10 cellular contexts compared by ENCODE assay signal in genomic region chr19:40219721-40220276, GRCh38. TPM values are rescaled to one million over a fixed set of nuclear protein-coding genes. Genes with fewer than 3 reads are reported as not detected.
DNase-seq lines count a peak whose midpoint lies in the region; ATAC-seq lines count a peak whose summit lies in the region.
"Had no signal": no experiment of that assay in that cellular context is flagged by ENCODE, and none has a peak within 500 bp of the region (broad histone marks: within the 10 kb centered on the region; RNA-seq: fewer than 3 reads in every experiment).

No MANE protein-coding gene starts in this region.

- 36 to 38% methylated on average over 8 of the region's 8 CpGs for WGBS in aorta, 2 donors

- peaks cover 62% of the 10 kb centered on the region for H3K27me3 Mint-ChIP-seq in activated T-cell treated with anti-CD3 and anti-CD28 coated beads, Interleukin-2, amount 50 U/mL, for 72 hours (ENCODE audit: low read depth)
- H3K27me3 Mint-ChIP-seq in activated T-cell treated with anti-CD3 and anti-CD28 coated beads, Interleukin-2, amount 50 U/mL, for 24 hours = peaks cover 80% of the 10 kb centered on the region

- intact Hi-C loops in aorta (cut with DNase I) = loop anchor here in 1 of 2 donors (5.0 kb wide), 1 partner anchor 372 kb away; the partner anchor contains the start of gene FBL

- H3K36me3 ChIP-seq in aorta (ENCODE audit: control insufficient read depth in 1 of 2, insufficient read depth in 2 of 2, low read length in 1 of 2) = no peaks in the 10 kb centered on the region

- H3K9me3 ChIP-seq in aorta (ENCODE audit: control insufficient read depth, low read length) = no peaks in the 10 kb centered on the region

- H3K4me3 ChIP-seq in aorta (ENCODE audit: low read length in 2 of 2) = no peak overlapping the region

- H3K4me1 Mint-ChIP-seq in activated T-cell treated with anti-CD3 and anti-CD28 coated beads, Interleukin-2, amount 50 U/mL, for 72 hours (ENCODE audit: low read depth) = peaks cover 27% of the 10 kb centered on the region
- H3K4me1 Mint-ChIP-seq in activated T-cell treated with anti-CD3 and anti-CD28 coated beads, Interleukin-2, amount 50 U/mL, for 24 hours (ENCODE audit: low read depth) = peaks cover 22% of the 10 kb centered on the region

- peaks cover 3% of the 10 kb centered on the region in 2 donors for H3K9me3 Mint-ChIP-seq in activated T-cell treated with anti-CD3 and anti-CD28 coated beads, Interleukin-2, amount 50 U/mL, for 72 hours
- H3K9me3 Mint-ChIP-seq in activated T-cell treated with anti-CD3 and anti-CD28 coated beads, Interleukin-2, amount 50 U/mL, for 24 hours = peaks cover 3% of the 10 kb centered on the region

- H3K27ac Mint-ChIP-seq in activated T-cell treated with anti-CD3 and anti-CD28 coated beads, Interleukin-2, amount 50 U/mL, for 72 hours = no peak overlapping the region
- H3K27ac Mint-ChIP-seq in activated T-cell treated with anti-CD3 and anti-CD28 coated beads, Interleukin-2, amount 50 U/mL, for 24 hours = no peak overlapping the region
- H3K27ac Mint-ChIP-seq: CD4-positive, CD25-positive, alpha-beta regulatory T cell had no signal

- H3K27me3 ChIP-seq in aorta (ENCODE audit: control insufficient read depth in 1 of 2, insufficient read depth in 2 of 2, low read length in 1 of 2) = no peaks in the 10 kb centered on the region

- H3K27ac ChIP-seq in epithelial cell of prostate (peak overlapping the region; percentile 42), aorta (ENCODE audit: low read depth in 1 of 2, low read length in 2 of 2) (no peak overlapping the region)

- peak; percentile 32 to 33 for ATAC-seq in activated T-cell treated with anti-CD3 and anti-CD28 coated beads, Interleukin-2, amount 50 U/mL, for 72 hours (replicated peaks in 1 of 2)
- ATAC-seq in aorta (ENCODE audit: low FRiP score) (no peak), HG02981 (IDR thresholded peaks at IDR 0.05; ENCODE audit: unreplicated experiment) (no peak)

- no peak overlapping the region for H3K4me3 Mint-ChIP-seq in activated T-cell treated with anti-CD3 and anti-CD28 coated beads, Interleukin-2, amount 50 U/mL, for 72 hours
- H3K4me3 Mint-ChIP-seq in activated T-cell treated with anti-CD3 and anti-CD28 coated beads, Interleukin-2, amount 50 U/mL, for 24 hours = no peak overlapping the region

- H3K36me3 Mint-ChIP-seq in activated T-cell treated with anti-CD3 and anti-CD28 coated beads, Interleukin-2, amount 50 U/mL, for 72 hours (ENCODE audit: insufficient read depth in 2 of 2) = peaks cover 3% of the 10 kb centered on the region in 2 donors
- H3K36me3 Mint-ChIP-seq in activated T-cell treated with anti-CD3 and anti-CD28 coated beads, Interleukin-2, amount 50 U/mL, for 24 hours (ENCODE audit: low read depth) = no peaks in the 10 kb centered on the region
- H3K36me3 Mint-ChIP-seq: CD4-positive, CD25-positive, alpha-beta regulatory T cell had no signal

- H3K4me1 ChIP-seq in aorta (ENCODE audit: control insufficient read depth in 1 of 2, insufficient read depth in 2 of 2, low read length in 2 of 2) = no peaks in the 10 kb centered on the region

- DNase-seq in activated T-cell treated with anti-CD3 and anti-CD28 coated beads, Interleukin-2, amount 50 U/mL, for 72 hours = no peak
- DNase-seq in activated T-cell treated with anti-CD3 and anti-CD28 coated beads, Interleukin-2, amount 50 U/mL, for 24 hours = no peak
- peak; percentile 8 for DNase-seq in NCI-H748 treated with DMSO at 0.1 percent for 48 hours (lab: John Stamatoyannopoulos, UW)
- peak; percentile 52 for DNase-seq in epithelial cell of prostate (ENCODE audit: low read depth, low spot score)
- DNase-seq in superior temporal gyrus (ENCODE audit: extremely low spot score) = peak; percentile 48
- DNase-seq in aorta = no peak
- DNase-seq in cerebellum (ENCODE audit: low spot score) = no peak
- DNase-seq: activated CD4-positive, alpha-beta T cell treated with anti-CD3 and anti-CD28 coated beads, Interleukin-2, amount 50 U/mL, for 48 hours; CD4-positive, CD25-positive, alpha-beta regulatory T cell had no signal

RNA-seq across cellular contexts. Expression of gene TTC9B, which starts 1.6 kb away (rescaled TPM):
- not detected for total RNA-seq in activated T-cell treated with anti-CD3 and anti-CD28 coated beads, Interleukin-2, amount 50 U/mL, for 72 hours
- total RNA-seq in aorta (not detected), cerebellum (15.0 TPM)
- polyA plus RNA-seq in aorta = under 1 TPM in 1 of 2 donors, not detected in 1; 0.26 TPM
- total RNA-seq: CD4-positive, CD25-positive, alpha-beta regulatory T cell had no signal
- polyA plus RNA-seq: CD4-positive, CD25-positive, alpha-beta regulatory T cell had no signal

RNA-seq across cellular contexts. Expression of gene CCNP, which starts 6.7 kb away (rescaled TPM):
- total RNA-seq in activated T-cell treated with anti-CD3 and anti-CD28 coated beads, Interleukin-2, amount 50 U/mL, for 72 hours = 1 to 10 TPM in 1 of 2 donors, under 1 TPM in 1; 0.81 to 1.2 TPM
- under 1 TPM; 0.42 to 0.81 TPM for total RNA-seq in aorta
- under 1 TPM; 0.31 to 0.50 TPM for polyA plus RNA-seq in aorta
- total RNA-seq in cerebellum = 0.18 TPM

RNA-seq across cellular contexts. Expression of gene MAP3K10, which starts 28.6 kb away (rescaled TPM):
- total RNA-seq in activated T-cell treated with anti-CD3 and anti-CD28 coated beads, Interleukin-2, amount 50 U/mL, for 72 hours = 10 to 100 TPM; 12.7 to 22.0 TPM
- total RNA-seq in aorta (10 to 100 TPM; 21.1 to 28.8 TPM), cerebellum (17.7 TPM)
- 10 to 100 TPM in 1 of 2 donors, 1 to 10 TPM in 1; 7.0 to 19.9 TPM for polyA plus RNA-seq in aorta

Comparison
In these comparisons a context has a peak if more than half of its experiments do, and no peak if none do; other contexts are left out.
1. ATAC-seq: peak in activated T-cell treated with anti-CD3 and anti-CD28 coated beads, Interleukin-2, amount 50 U/mL, for 72 hours (2 of 2); none in aorta (single experiment) and HG02981 (single experiment).
2. DNase-seq: peak in NCI-H748 treated with DMSO at 0.1 percent for 48 hours (single experiment), epithelial cell of prostate (single experiment) and superior temporal gyrus (single experiment); none in activated T-cell treated with anti-CD3 and anti-CD28 coated beads, Interleukin-2, amount 50 U/mL, for 72 hours (0 of 2), activated T-cell treated with anti-CD3 and anti-CD28 coated beads, Interleukin-2, amount 50 U/mL, for 24 hours (single experiment), aorta (0 of 2) and cerebellum (single experiment).
3. RNA of gene TTC9B, which starts 1.6 kb away (total RNA-seq): 15.0 TPM in cerebellum (single experiment); not detected in activated T-cell treated with anti-CD3 and anti-CD28 coated beads, Interleukin-2, amount 50 U/mL, for 72 hours and not detected in aorta; every median in the first group is over 10 times any median in the second.